26 cellular contexts compared by ENCODE assay signal in genomic region chr2:56871641-56872040, GRCh38.
"Had no signal": no experiment of that assay in that cellular context is flagged by ENCODE, and none has a peak within 500 bp of the region (broad histone marks: within the 10 kb centered on the region; RNA-seq: fewer than 3 reads in every experiment).

No MANE protein-coding gene starts in this region.

- H3K27ac ChIP-seq: breast epithelium, colonic mucosa, esophagus muscularis mucosa, heart right ventricle, lower lobe of right lung, spleen, thoracic aorta, upper lobe of left lung, VCaP had no signal

- DNase-seq: activated CD4-positive, alpha-beta memory T cell treated with anti-CD3 and anti-CD28 coated beads, Interleukin-2, amount 10 ng/mL, durations not matched to agents 7 days and 5 days; activated CD4-positive, alpha-beta T cell treated with anti-CD3 and anti-CD28 coated beads, Interleukin-2, amount 10 ng/mL, durations not matched to agents 24 days and 14 days; activated CD8-positive, alpha-beta memory T cell treated with anti-CD3 and anti-CD28 coated beads, Interleukin-2, amount 10 ng/mL, durations not matched to agents 7 days and 5 days; activated gamma-delta T cell treated with Interleukin-2 at 50 U/mL for 16 hours; activated T-cell treated with anti-CD3 and anti-CD28 coated beads for 4 hours; colonic mucosa; heart right ventricle; kidney; lower lobe of right lung; naive thymus-derived CD4-positive, alpha-beta T cell; occipital lobe; spleen; stimulated activated CD4-positive, alpha-beta T cell treated with anti-CD3 and anti-CD28 coated beads, Interleukin-4, amount 100 ng/mL, for 1 hour; stimulated activated naive CD4-positive, alpha-beta T cell; T-cell; upper lobe of left lung had no signal

- H3K9me3 Mint-ChIP-seq: activated CD4-positive, alpha-beta T cell treated with anti-CD3 and anti-CD28 coated beads, Interleukin-2, amount 10 ng/mL, durations not matched to agents 24 days and 14 days; activated naive CD4-positive, alpha-beta T cell treated with anti-CD3 and anti-CD28 coated beads, Interleukin-2, amount 50 U/mL, for 24 hours; neural crest cell had no signal

- H3K27ac Mint-ChIP-seq: activated CD4-positive, alpha-beta memory T cell treated with anti-CD3 and anti-CD28 coated beads, Interleukin-2, amount 10 ng/mL, durations not matched to agents 7 days and 5 days; activated CD4-positive, alpha-beta T cell treated with anti-CD3 and anti-CD28 coated beads, Interleukin-2, amount 10 ng/mL, durations not matched to agents 24 days and 14 days; activated CD8-positive, alpha-beta memory T cell treated with anti-CD3 and anti-CD28 coated beads, Interleukin-2, amount 10 ng/mL, durations not matched to agents 7 days and 5 days; activated naive CD4-positive, alpha-beta T cell treated with anti-CD3 and anti-CD28 coated beads, Interleukin-2, amount 50 U/mL, for 24 hours; activated T-helper 1 cell treated with anti-CD3 and anti-CD28 coated beads, Interleukin-12 subunit alpha, Interleukin-12 subunit beta, Interleukin-2, Interleukin-4 antibody, amounts not matched to agents 30 ng/mL and 10 ng/mL and 1 ng/mL, durations not matched to agents 14 hours and 24 hours and 36 hours; naive thymus-derived CD4-positive, alpha-beta T cell; T-cell; T-helper 2 cell treated with Interferon-gamma antibody and Interleukin-4, amounts not matched to agents 5 μg/mL and 100 μg/mL, for 36 hours had no signal

- H3K4me3 Mint-ChIP-seq: activated CD4-positive, alpha-beta memory T cell treated with anti-CD3 and anti-CD28 coated beads, Interleukin-2, amount 10 ng/mL, durations not matched to agents 7 days and 5 days; activated CD4-positive, alpha-beta T cell treated with anti-CD3 and anti-CD28 coated beads, Interleukin-2, amount 10 ng/mL, durations not matched to agents 24 days and 14 days; activated CD8-positive, alpha-beta memory T cell treated with anti-CD3 and anti-CD28 coated beads, Interleukin-2, amount 10 ng/mL, durations not matched to agents 7 days and 5 days; activated naive CD4-positive, alpha-beta T cell treated with anti-CD3 and anti-CD28 coated beads, Interleukin-2, amount 50 U/mL, for 24 hours; activated T-helper 1 cell treated with anti-CD3 and anti-CD28 coated beads, Interleukin-12 subunit alpha, Interleukin-12 subunit beta, Interleukin-2, Interleukin-4 antibody, amounts not matched to agents 30 ng/mL and 10 ng/mL and 1 ng/mL, durations not matched to agents 14 hours and 24 hours and 36 hours; central memory CD8-positive, alpha-beta T cell; naive thymus-derived CD4-positive, alpha-beta T cell; neural crest cell; T-cell; T-helper 2 cell treated with Interferon-gamma antibody and Interleukin-4, amounts not matched to agents 5 μg/mL and 100 μg/mL, for 36 hours had no signal

- H3K27me3 ChIP-seq: breast epithelium, colonic mucosa, esophagus muscularis mucosa, heart right ventricle, spleen, upper lobe of left lung had no signal

- ATAC-seq: activated CD4-positive, CD25-positive, alpha-beta regulatory T cell treated with anti-CD3 and anti-CD28 coated beads, Interleukin-2, amount 50 U/mL, for 24 hours; activated CD8-positive, alpha-beta memory T cell treated with anti-CD3 and anti-CD28 coated beads, Interleukin-2, amount 10 ng/mL, durations not matched to agents 7 days and 5 days; heart right ventricle; lower lobe of right lung; naive thymus-derived CD4-positive, alpha-beta T cell; T-cell had no signal

- H3K36me3 Mint-ChIP-seq: activated CD8-positive, alpha-beta memory T cell treated with anti-CD3 and anti-CD28 coated beads, Interleukin-2, amount 10 ng/mL, durations not matched to agents 7 days and 5 days; activated naive CD4-positive, alpha-beta T cell treated with anti-CD3 and anti-CD28 coated beads, Interleukin-2, amount 50 U/mL, for 24 hours; naive thymus-derived CD4-positive, alpha-beta T cell; T-cell had no signal

- H3K27me3 Mint-ChIP-seq: activated CD4-positive, alpha-beta memory T cell treated with anti-CD3 and anti-CD28 coated beads, Interleukin-2, amount 10 ng/mL, durations not matched to agents 7 days and 5 days; activated CD4-positive, alpha-beta T cell treated with anti-CD3 and anti-CD28 coated beads, Interleukin-2, amount 10 ng/mL, durations not matched to agents 24 days and 14 days; activated CD8-positive, alpha-beta memory T cell treated with anti-CD3 and anti-CD28 coated beads, Interleukin-2, amount 10 ng/mL, durations not matched to agents 7 days and 5 days; activated naive CD4-positive, alpha-beta T cell treated with anti-CD3 and anti-CD28 coated beads, Interleukin-2, amount 50 U/mL, for 24 hours; central memory CD8-positive, alpha-beta T cell; naive thymus-derived CD4-positive, alpha-beta T cell; T-cell had no signal

- H3K4me1 ChIP-seq: breast epithelium, colonic mucosa, esophagus muscularis mucosa, heart right ventricle, lower lobe of right lung, spleen, upper lobe of left lung had no signal

- H3K4me1 Mint-ChIP-seq: activated CD4-positive, alpha-beta memory T cell treated with anti-CD3 and anti-CD28 coated beads, Interleukin-2, amount 10 ng/mL, durations not matched to agents 7 days and 5 days; activated CD4-positive, alpha-beta T cell treated with anti-CD3 and anti-CD28 coated beads, Interleukin-2, amount 10 ng/mL, durations not matched to agents 24 days and 14 days; activated CD8-positive, alpha-beta memory T cell treated with anti-CD3 and anti-CD28 coated beads, Interleukin-2, amount 10 ng/mL, durations not matched to agents 7 days and 5 days; activated naive CD4-positive, alpha-beta T cell treated with anti-CD3 and anti-CD28 coated beads, Interleukin-2, amount 50 U/mL, for 24 hours; central memory CD8-positive, alpha-beta T cell; naive thymus-derived CD4-positive, alpha-beta T cell; neural crest cell; T-cell had no signal

- H3K4me3 ChIP-seq: breast epithelium, colonic mucosa, esophagus muscularis mucosa, heart right ventricle, lower lobe of right lung, spleen, thoracic aorta, upper lobe of left lung had no signal

- H3K36me3 ChIP-seq: breast epithelium, colonic mucosa, esophagus muscularis mucosa, heart right ventricle, lower lobe of right lung, spleen, thoracic aorta, upper lobe of left lung had no signal

- H3K9me3 ChIP-seq: breast epithelium, colonic mucosa, esophagus muscularis mucosa, lower lobe of right lung, thoracic aorta, upper lobe of left lung had no signal
